In the genomic region with DNA sequence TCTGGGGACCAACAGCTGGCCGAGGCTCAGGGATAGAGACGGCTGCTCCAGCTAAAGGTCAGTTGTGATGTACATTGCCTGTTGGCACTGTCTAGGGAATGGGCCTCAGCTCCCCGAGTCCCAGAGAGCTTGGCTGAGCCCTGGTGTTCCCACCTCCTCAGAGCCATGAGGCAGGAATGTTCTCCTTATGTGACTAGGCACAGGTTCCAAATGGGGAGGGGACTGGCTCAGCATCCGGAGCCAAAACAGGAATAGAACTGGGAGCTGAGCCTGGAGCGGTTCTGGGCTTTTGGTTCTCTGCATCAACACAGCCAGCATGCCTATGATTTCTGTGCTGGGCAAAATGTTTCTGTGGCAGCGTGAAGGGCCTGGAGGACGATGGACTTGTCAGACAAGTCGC, we compare ENCODE assay signal across 8 cellular contexts. TPM values are rescaled to one million over a fixed set of nuclear protein-coding genes. Genes with fewer than 3 reads are reported as not detected.
DNase-seq lines count a peak whose midpoint lies in the region; ATAC-seq, FAIRE-seq and TF ChIP-seq lines count a peak whose summit lies in the region.

Gene FAM131A, plus strand, starts transcription at position 286 of the 400 bp plus-strand sequence. Its CDS starts 31 bp downstream, at position 317.

- TF ChIP-seq CTCF in HFF-Myc (IDR thresholded peaks at IDR 0.05; ENCODE audit: low read depth, low read length, missing control alignments) (no peak), cardiac muscle cell (IDR thresholded peaks at IDR 0.05; ENCODE audit: low read depth, low read length) (no peak), pancreas (IDR thresholded peaks at IDR 0.05) (no peak), GM20000 (IDR thresholded peaks at IDR 0.05; ENCODE audit: extremely low read depth, missing control alignments) (no peak)

- 60 to 68% methylated on average over 8 of the region's 8 CpGs for WGBS in pancreas, 2 donors

- FAIRE-seq in pancreas (lab: Jason Lieb, UNC) = no peak

- no peak for DNase-seq in HFF-Myc (ENCODE audit: extremely low read depth, low read depth)
- no peak for DNase-seq in activated naive CD4-positive, alpha-beta T cell treated with anti-CD3 and anti-CD28 coated beads, Interleukin-2, amount 50 U/mL, for 72 hours (ENCODE audit: low spot score in 2 of 2)
- DNase-seq in cardiac muscle cell (ENCODE audit: low read depth in 1 of 2, low spot score in 1 of 2) = peak in 1 of 2 donors; percentile 49
- DNase-seq in pancreas = peak in 2 of 6 donors; percentile 10 to 31
- no peak for DNase-seq in GM20000 (ENCODE audit: low spot score)
- no peak for DNase-seq in SW 1271 (lab: John Stamatoyannopoulos, UW)
- no peak for DNase-seq in LoVo (ENCODE audit: low spot score)

- intact Hi-C loops in pancreas (cut with DNase I) = no loop called here

- H3K27ac ChIP-seq in cardiac muscle cell (peak within 1 kb of the TSS; percentile 93), pancreas (peak within 1 kb of the TSS; percentile 89 to 93 (median 92))

- H3K27ac Mint-ChIP-seq in activated naive CD4-positive, alpha-beta T cell treated with anti-CD3 and anti-CD28 coated beads, Interleukin-2, amount 50 U/mL, for 72 hours = peak within 1 kb of the TSS; percentile 60 to 87

- H3K27me3 ChIP-seq in cardiac muscle cell = no peaks in the 10 kb centered on the region
- no peaks in the 10 kb centered on the region for H3K27me3 ChIP-seq in pancreas

- peaks cover 21% of the 10 kb centered on the region for H3K36me3 ChIP-seq in cardiac muscle cell
- peaks cover 0 to 20% (median 12%) of the 10 kb centered on the region in 3 donors for H3K36me3 ChIP-seq in pancreas

- H3K4me3 ChIP-seq in HFF-Myc (replicated peaks; ENCODE audit: low read depth, low read length) (peak within 1 kb of the TSS; percentile 56), cardiac muscle cell (peak within 1 kb of the TSS; percentile 66), pancreas (peak within 1 kb of the TSS; percentile 51 to 80 (median 60))

- peaks cover 5% of the 10 kb centered on the region for H3K4me1 ChIP-seq in cardiac muscle cell (ENCODE audit: low read depth)
- peaks cover 0 to 11% (median 0%) of the 10 kb centered on the region in 3 donors for H3K4me1 ChIP-seq in pancreas

- no peaks in the 10 kb centered on the region for H3K9me3 ChIP-seq in cardiac muscle cell (ENCODE audit: low read depth)
- no peaks in the 10 kb centered on the region for H3K9me3 ChIP-seq in pancreas

- no peaks in the 10 kb centered on the region for H3K36me3 Mint-ChIP-seq in activated naive CD4-positive, alpha-beta T cell treated with anti-CD3 and anti-CD28 coated beads, Interleukin-2, amount 50 U/mL, for 72 hours

- ATAC-seq in activated naive CD4-positive, alpha-beta T cell treated with anti-CD3 and anti-CD28 coated beads, Interleukin-2, amount 50 U/mL, for 72 hours = no peak
- no peak for ATAC-seq in pancreas
- ATAC-seq in HG02610 (IDR thresholded peaks at IDR 0.05; ENCODE audit: unreplicated experiment) = no peak

- no peaks in the 10 kb centered on the region for H3K9me3 Mint-ChIP-seq in activated naive CD4-positive, alpha-beta T cell treated with anti-CD3 and anti-CD28 coated beads, Interleukin-2, amount 50 U/mL, for 72 hours

RNA-seq across cellular contexts. Expression of gene FAM131A, which starts in this region (rescaled TPM):
- total RNA-seq in activated naive CD4-positive, alpha-beta T cell treated with anti-CD3 and anti-CD28 coated beads, Interleukin-2, amount 50 U/mL, for 72 hours = 1 to 10 TPM; 4.1 to 6.8 TPM
- total RNA-seq in cardiac muscle cell = 22.1 and 34.3 TPM in 2 replicates
- polyA plus RNA-seq in cardiac muscle cell = 9.6 and 16.0 TPM in 2 replicates
- 1 to 10 TPM; 4.0 to 7.9 (median 6.4) TPM for total RNA-seq in pancreas
- 10 to 100 TPM; 12.7 to 22.5 TPM for polyA plus RNA-seq in pancreas
